1 cellular context compared by ENCODE assay signal in genomic region chr6:74677463-74677862, GRCh38.
TF ChIP-seq lines count a peak whose summit lies in the region.

No MANE protein-coding gene starts in this region.

TF ChIP-seq in HEK293, 187 proteins besides CTCF, POLR2A, EP300 and RAD21 (continued from another document):
- TF ChIP-seq PRDM4 (tag by site-specific recombination; IDR thresholded peaks at IDR 0.05) (no peak), SALL2 (tag by site-specific recombination; IDR thresholded peaks at IDR 0.05; ENCODE audit: borderline replicate concordance) (no peak), ZXDB (tag by site-specific recombination; IDR thresholded peaks at IDR 0.05) (0 out of 2 replicates have a peak, but pooled peaks have one; percentile 21), ZNF555 (tag by site-specific recombination; conservative IDR thresholded peaks at IDR 0.05) (peak; percentile 85), ZNF792 (tag by site-specific recombination; IDR thresholded peaks at IDR 0.05) (no peak)
